Comparison of ENCODE assay signal across 22 cellular contexts in genomic region chr11:116334596-116334995, GRCh38.
"Had no signal": no experiment of that assay in that cellular context is flagged by ENCODE, and none has a peak within 500 bp of the region (broad histone marks: within the 10 kb centered on the region; RNA-seq: fewer than 3 reads in every experiment).

No MANE protein-coding gene starts in this region.

- H3K4me1 Mint-ChIP-seq: immature natural killer cell; naive B cell; nephron; stimulated activated naive B cell treated with anti-CD40 and anti-IgM and Interleukin-4, amounts not matched to agents 10 μg/mL and 1 μg/mL and 100 μg/mL, for 72 hours; stimulated activated naive CD8-positive, alpha-beta T cell treated with anti-CD3 and anti-CD28 coated beads, Interleukin-15, amount 100 ng/mL, for 72 hours had no signal

- H3K4me1 ChIP-seq: esophagus squamous epithelium, parathyroid adenoma, prostate gland, testis, tibial nerve had no signal

- H3K27me3 ChIP-seq: testis, tibial nerve had no signal

- H3K27ac ChIP-seq: epithelial cell of prostate, esophagus squamous epithelium, parathyroid adenoma, prostate gland, testis, tibial nerve had no signal

- H3K9me3 Mint-ChIP-seq: nephron had no signal

- H3K4me3 ChIP-seq: esophagus squamous epithelium, prostate gland, testis, tibial nerve had no signal

- H3K9me3 ChIP-seq: prostate gland, testis had no signal

- DNase-seq: cerebellar nuclear complex; effector CD8-positive, alpha-beta T cell; esophagus squamous epithelium; foreskin fibroblast; immature natural killer cell; kidney; left cardiac atrium; mesendoderm; naive B cell; occipital lobe; retina; stimulated activated CD4-positive, alpha-beta T cell treated with anti-CD3 and anti-CD28 coated beads, Interleukin-2, amount 100 ng/mL, for 24 hours; stimulated activated CD4-positive, alpha-beta T cell treated with anti-CD3 and anti-CD28 coated beads, Interleukin-4, amount 100 ng/mL, for 4 hours; stimulated activated naive B cell treated with anti-CD40 and anti-IgM and Interleukin-4, amounts not matched to agents 10 μg/mL and 1 μg/mL and 100 μg/mL, for 72 hours; stimulated activated naive CD8-positive, alpha-beta T cell treated with anti-CD3 and anti-CD28 coated beads, Interleukin-15, amount 100 ng/mL, for 72 hours; testis had no signal

- H3K27ac Mint-ChIP-seq: immature natural killer cell; naive B cell; nephron; stimulated activated naive B cell treated with anti-CD40 and anti-IgM and Interleukin-4, amounts not matched to agents 10 μg/mL and 1 μg/mL and 100 μg/mL, for 72 hours had no signal

- ATAC-seq: left cardiac atrium; sciatic nerve; stimulated activated naive B cell treated with anti-CD40 and anti-IgM and Interleukin-4, amounts not matched to agents 10 μg/mL and 1 μg/mL and 100 μg/mL, for 72 hours; stimulated activated naive CD8-positive, alpha-beta T cell treated with anti-CD3 and anti-CD28 coated beads, Interleukin-15, amount 100 ng/mL, for 72 hours had no signal

- H3K27me3 Mint-ChIP-seq: stimulated activated naive B cell treated with anti-CD40 and anti-IgM and Interleukin-4, amounts not matched to agents 10 μg/mL and 1 μg/mL and 100 μg/mL, for 72 hours had no signal

- H3K4me3 Mint-ChIP-seq: immature natural killer cell; naive B cell; nephron; stimulated activated naive B cell treated with anti-CD40 and anti-IgM and Interleukin-4, amounts not matched to agents 10 μg/mL and 1 μg/mL and 100 μg/mL, for 72 hours; stimulated activated naive CD8-positive, alpha-beta T cell treated with anti-CD3 and anti-CD28 coated beads, Interleukin-15, amount 100 ng/mL, for 72 hours had no signal

- H3K36me3 ChIP-seq: esophagus squamous epithelium, prostate gland, tibial nerve had no signal

- H3K36me3 Mint-ChIP-seq: immature natural killer cell; stimulated activated naive B cell treated with anti-CD40 and anti-IgM and Interleukin-4, amounts not matched to agents 10 μg/mL and 1 μg/mL and 100 μg/mL, for 72 hours had no signal
